Comparison of ENCODE assay signal across 10 cellular contexts in genomic region chr6:170286246-170286933, GRCh38. TPM values are rescaled to one million over a fixed set of nuclear protein-coding genes. Genes with fewer than 3 reads are reported as not detected.
A peak's percentile ranks its signal among the peaks of the same experiment; 100 is the strongest.
DNase-seq lines count a peak whose midpoint lies in the region; ATAC-seq, FAIRE-seq and TF ChIP-seq lines count a peak whose summit lies in the region.
"Had no signal": no experiment of that assay in that cellular context is flagged by ENCODE, and none has a peak within 500 bp of the region (broad histone marks: within the 10 kb centered on the region; RNA-seq: fewer than 3 reads in every experiment).

No MANE protein-coding gene starts in this region.

- H3K9me3 ChIP-seq in duodenal mucosa (ENCODE audit: control insufficient read depth in 1 of 2, low read length in 2 of 2): no peaks in the 10 kb centered on the region
- H3K9me3 ChIP-seq in vagina: no peaks in the 10 kb centered on the region
- H3K9me3 ChIP-seq in left lung: no peaks in the 10 kb centered on the region
- H3K9me3 ChIP-seq: adrenal gland had no signal

- H3K9ac ChIP-seq in duodenal mucosa (ENCODE audit: low read depth in 1 of 2, low read length in 2 of 2): no peak overlapping the region

- intact Hi-C loops in vagina (cut with DNase I) (no loop called here), left lung (cut with DNase I) (no loop called here)

- no peaks in the 10 kb centered on the region for H3K9me3 Mint-ChIP-seq in activated T-cell treated with anti-CD3 and anti-CD28 coated beads, Interleukin-2, amount 50 U/mL, for 24 hours
- no peaks in the 10 kb centered on the region for H3K9me3 Mint-ChIP-seq in activated T-cell treated with anti-CD3 and anti-CD28 coated beads, Interleukin-2, amount 50 U/mL, for 72 hours
- no peaks in the 10 kb centered on the region for H3K9me3 Mint-ChIP-seq in immature natural killer cell
- H3K9me3 Mint-ChIP-seq: T-helper 1 cell treated with Interleukin-12 subunit alpha and Interleukin-12 subunit beta and Interleukin-4 antibody, amounts not matched to agents 30 μg/mL and 1 μg/mL, for 36 hours had no signal

- no peaks in the 10 kb centered on the region for H3K36me3 Mint-ChIP-seq in activated T-cell treated with anti-CD3 and anti-CD28 coated beads, Interleukin-2, amount 50 U/mL, for 24 hours (ENCODE audit: low read depth)
- peaks cover 4 to 9% of the 10 kb centered on the region in 2 donors for H3K36me3 Mint-ChIP-seq in activated T-cell treated with anti-CD3 and anti-CD28 coated beads, Interleukin-2, amount 50 U/mL, for 72 hours (ENCODE audit: insufficient read depth in 2 of 2)
- peaks cover 0 to 37% (median 4%) of the 10 kb centered on the region in 3 donors for H3K36me3 Mint-ChIP-seq in immature natural killer cell

- H3K4me1 Mint-ChIP-seq in activated T-cell treated with anti-CD3 and anti-CD28 coated beads, Interleukin-2, amount 50 U/mL, for 24 hours (ENCODE audit: low read depth): peaks cover 15% of the 10 kb centered on the region
- H3K4me1 Mint-ChIP-seq in activated T-cell treated with anti-CD3 and anti-CD28 coated beads, Interleukin-2, amount 50 U/mL, for 72 hours (ENCODE audit: low read depth): peaks cover 12% of the 10 kb centered on the region
- H3K4me1 Mint-ChIP-seq in immature natural killer cell: peaks cover 20 to 37% of the 10 kb centered on the region in 2 donors

- H3K27ac Mint-ChIP-seq in activated T-cell treated with anti-CD3 and anti-CD28 coated beads, Interleukin-2, amount 50 U/mL, for 24 hours: no peak overlapping the region
- H3K27ac Mint-ChIP-seq in activated T-cell treated with anti-CD3 and anti-CD28 coated beads, Interleukin-2, amount 50 U/mL, for 72 hours: no peak overlapping the region
- peak overlapping the region in 1 of 6 donors; percentile 15 for H3K27ac Mint-ChIP-seq in immature natural killer cell
- H3K27ac Mint-ChIP-seq: T-helper 1 cell treated with Interleukin-12 subunit alpha and Interleukin-12 subunit beta and Interleukin-4 antibody, amounts not matched to agents 30 μg/mL and 1 μg/mL, for 36 hours had no signal

- TF ChIP-seq POLR2A in vagina (IDR thresholded peaks at IDR 0.05) (no peak), GM12891 (IDR thresholded peaks at IDR 0.05; ENCODE audit: low read depth, low read length) (no peak)

- peak overlapping the region; percentile 2 to 21 for H3K4me3 ChIP-seq in duodenal mucosa (ENCODE audit: low read depth in 1 of 2, low read length in 2 of 2)
- peak overlapping the region; percentile 14 to 15 for H3K4me3 ChIP-seq in vagina
- no peak overlapping the region for H3K4me3 ChIP-seq in left lung
- H3K4me3 ChIP-seq: adrenal gland had no signal

- H3K4me3 Mint-ChIP-seq in activated T-cell treated with anti-CD3 and anti-CD28 coated beads, Interleukin-2, amount 50 U/mL, for 24 hours: no peak overlapping the region
- H3K4me3 Mint-ChIP-seq in activated T-cell treated with anti-CD3 and anti-CD28 coated beads, Interleukin-2, amount 50 U/mL, for 72 hours: no peak overlapping the region
- peak overlapping the region in 2 of 5 donors; percentile 19 to 22 for H3K4me3 Mint-ChIP-seq in immature natural killer cell
- H3K4me3 Mint-ChIP-seq: T-helper 1 cell treated with Interleukin-12 subunit alpha and Interleukin-12 subunit beta and Interleukin-4 antibody, amounts not matched to agents 30 μg/mL and 1 μg/mL, for 36 hours had no signal

- H3K27me3 Mint-ChIP-seq in activated T-cell treated with anti-CD3 and anti-CD28 coated beads, Interleukin-2, amount 50 U/mL, for 24 hours: peaks cover 49% of the 10 kb centered on the region
- peaks cover 19% of the 10 kb centered on the region for H3K27me3 Mint-ChIP-seq in activated T-cell treated with anti-CD3 and anti-CD28 coated beads, Interleukin-2, amount 50 U/mL, for 72 hours (ENCODE audit: low read depth)
- H3K27me3 Mint-ChIP-seq in immature natural killer cell (ENCODE audit: low read depth in 3 of 3): peaks cover 14 to 26% (median 26%) of the 10 kb centered on the region in 3 donors

- FAIRE-seq in GM12891 (lab: Jason Lieb, UNC): no peak

- peaks cover 4 to 6% of the 10 kb centered on the region in 2 donors for H3K36me3 ChIP-seq in duodenal mucosa (ENCODE audit: control insufficient read depth in 1 of 2, insufficient read depth in 2 of 2, low read length in 2 of 2)
- H3K36me3 ChIP-seq in vagina: peaks cover 0 to 22% of the 10 kb centered on the region in 2 donors
- peaks cover 0 to 43% of the 10 kb centered on the region in 2 donors for H3K36me3 ChIP-seq in left lung

- DNase-seq in activated T-cell treated with anti-CD3 and anti-CD28 coated beads, Interleukin-2, amount 50 U/mL, for 24 hours: peak; percentile 28
- no peak for DNase-seq in activated T-cell treated with anti-CD3 and anti-CD28 coated beads, Interleukin-2, amount 50 U/mL, for 72 hours
- DNase-seq in midbrain (lab: John Stamatoyannopoulos, UW): peak; percentile 71
- DNase-seq in vagina (ENCODE audit: extremely low spot score in 2 of 2): no peak
- DNase-seq in left lung: no peak
- no peak for DNase-seq in immature natural killer cell
- no peak for DNase-seq in GM12891 (ENCODE audit: insufficient read length, low spot score)

- no peak for ATAC-seq in activated T-cell treated with anti-CD3 and anti-CD28 coated beads, Interleukin-2, amount 50 U/mL, for 72 hours (replicated peaks in 1 of 2)
- no peak for ATAC-seq in left lung

- H3K27ac ChIP-seq in duodenal mucosa (ENCODE audit: low read depth, low read length): no peak overlapping the region
- H3K27ac ChIP-seq in vagina: peak overlapping the region; percentile 81
- H3K27ac ChIP-seq in left lung: no peak overlapping the region

- peaks cover 33 to 37% of the 10 kb centered on the region in 2 donors for H3K27me3 ChIP-seq in duodenal mucosa (ENCODE audit: control insufficient read depth in 1 of 2, insufficient read depth in 2 of 2, low read length in 2 of 2)
- no peaks in the 10 kb centered on the region for H3K27me3 ChIP-seq in vagina
- H3K27me3 ChIP-seq in left lung: peaks cover 29 to 84% of the 10 kb centered on the region in 2 donors
- H3K27me3 ChIP-seq: adrenal gland had no signal

- TF ChIP-seq CTCF in vagina (IDR thresholded peaks at IDR 0.05) (no peak), left lung (IDR thresholded peaks at IDR 0.05) (no peak)

- peaks cover 10 to 31% of the 10 kb centered on the region in 2 donors for H3K4me1 ChIP-seq in duodenal mucosa (ENCODE audit: control insufficient read depth in 1 of 2, insufficient read depth in 2 of 2, low read length in 2 of 2)
- peaks cover 42% of the 10 kb centered on the region for H3K4me1 ChIP-seq in vagina
- peaks cover 5 to 52% of the 10 kb centered on the region in 2 donors for H3K4me1 ChIP-seq in left lung

TF ChIP-seq in GM12891, 5 proteins besides CTCF, POLR2A, EP300 and RAD21:
- no peak for TF ChIP-seq TAF1 (IDR thresholded peaks at IDR 0.05; ENCODE audit: low read depth, low read length)
- TF ChIP-seq POU2F2 (IDR thresholded peaks at IDR 0.05; ENCODE audit: low read depth, low read length): no peak
- TF ChIP-seq POLR2AphosphoS5 (IDR thresholded peaks at IDR 0.05; ENCODE audit: low read depth, low read length): no peak
- no peak for TF ChIP-seq SPI1 (IDR thresholded peaks at IDR 0.05; ENCODE audit: low read depth, low read length)
- no peak for TF ChIP-seq PAX5 (IDR thresholded peaks at IDR 0.05; ENCODE audit: insufficient read depth, low read length, severe bottlenecking)

RNA-seq across cellular contexts. Expression of gene DLL1, which starts 4.5 kb away (rescaled TPM):
- 1 to 10 TPM; 1.7 to 2.3 TPM for total RNA-seq in activated T-cell treated with anti-CD3 and anti-CD28 coated beads, Interleukin-2, amount 50 U/mL, for 72 hours
- 43.5 TPM for total RNA-seq in vagina
- 10 to 100 TPM in 1 of 2 donors, 1 to 10 TPM in 1; 6.3 to 12.8 TPM for total RNA-seq in left lung
- 1 to 10 TPM in 2 of 3 donors, under 1 TPM in 1; 0.09 to 7.0 (median 2.8) TPM for polyA plus RNA-seq in immature natural killer cell
- 0.37 TPM for polyA plus RNA-seq in GM12891 (2012; ENCODE audit: low read depth, missing spikeins)

RNA-seq across cellular contexts. Expression of gene FAM120B, which starts 20.2 kb away (rescaled TPM):
- total RNA-seq in activated T-cell treated with anti-CD3 and anti-CD28 coated beads, Interleukin-2, amount 50 U/mL, for 72 hours: 10 to 100 TPM; 17.2 to 23.2 TPM
- total RNA-seq in vagina (34.6 TPM), left lung (10 to 100 TPM; 26.6 to 27.8 TPM)
- 10 to 100 TPM; 17.4 to 43.1 (median 26.2) TPM for polyA plus RNA-seq in immature natural killer cell
- 11.2 TPM for polyA plus RNA-seq in GM12891 (2012; ENCODE audit: low read depth, missing spikeins)

Comparison
In these comparisons a context has a peak if more than half of its experiments do, and no peak if none do; other contexts are left out.
1. DNase-seq: peak in activated T-cell treated with anti-CD3 and anti-CD28 coated beads, Interleukin-2, amount 50 U/mL, for 24 hours (single experiment) and midbrain (single experiment); none in activated T-cell treated with anti-CD3 and anti-CD28 coated beads, Interleukin-2, amount 50 U/mL, for 72 hours (0 of 2), vagina (0 of 2), left lung (0 of 2), immature natural killer cell (0 of 3) and GM12891 (single experiment).
2. H3K4me3 ChIP-seq: peak in duodenal mucosa (2 of 2) and vagina (2 of 2); none in left lung (0 of 2).